Comparison of ENCODE assay signal across 7 cellular contexts in the genomic region with DNA sequence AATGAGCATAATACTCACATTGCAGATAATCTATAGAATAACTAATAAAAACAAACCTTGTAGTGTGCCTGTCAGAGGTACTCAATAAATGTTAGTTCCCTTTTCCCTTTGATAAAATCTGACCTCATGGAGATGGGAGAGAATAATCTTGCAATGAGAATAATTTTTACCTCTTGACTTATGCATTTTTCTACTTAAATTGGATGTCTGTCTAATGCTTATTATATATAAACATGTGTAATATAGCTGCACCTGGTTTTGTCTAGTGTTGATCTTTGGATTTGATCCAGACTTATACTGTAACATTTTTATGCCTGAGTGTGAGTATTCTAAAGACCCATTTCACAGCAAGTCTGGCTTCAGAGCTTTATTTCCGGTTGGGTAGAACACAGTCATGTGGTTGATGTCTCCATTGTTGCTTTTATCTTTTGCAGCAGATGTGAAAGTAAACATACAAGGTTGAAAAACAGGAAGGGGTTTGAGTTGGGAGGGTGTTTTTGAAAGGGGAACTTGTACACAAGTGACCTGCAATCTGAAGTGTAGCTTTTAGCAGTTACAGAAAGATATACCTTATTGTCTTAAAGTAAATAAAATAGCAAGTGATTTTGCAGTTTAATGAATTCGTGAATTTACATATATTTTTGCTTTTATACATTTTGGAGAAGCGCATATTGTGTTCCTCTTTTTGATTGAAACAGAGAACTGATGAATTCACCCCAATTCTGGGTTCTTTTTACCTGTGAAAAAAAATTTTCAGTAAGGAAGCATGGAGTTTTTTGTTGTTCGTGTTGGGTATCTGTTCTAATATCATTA. TPM values are rescaled to one million over a fixed set of nuclear protein-coding genes. Genes with fewer than 3 reads are reported as not detected.
DNase-seq lines count a peak whose midpoint lies in the region; ATAC-seq and TF ChIP-seq lines count a peak whose summit lies in the region.

No MANE protein-coding gene starts in this region.

- BruUV-seq in Caco-2 (replicated peaks; lab: Mats Ljungman, UMichigan): no TSS peak

- H3K27me3 Mint-ChIP-seq in endothelial cell (ENCODE audit: unreplicated experiment): no peaks in the 10 kb centered on the region
- no peaks in the 10 kb centered on the region for H3K27me3 Mint-ChIP-seq in Caco-2 (ENCODE audit: insufficient read depth, unreplicated experiment)

- H3K36me3 Mint-ChIP-seq in endothelial cell (ENCODE audit: low read depth, unreplicated experiment) (no peaks in the 10 kb centered on the region), Caco-2 (ENCODE audit: insufficient read depth, unreplicated experiment) (no peaks in the 10 kb centered on the region)
- no peaks in the 10 kb centered on the region for H3K36me3 Mint-ChIP-seq in stimulated activated effector memory CD8-positive, alpha-beta T cell treated with anti-CD3 and anti-CD28 coated beads, Interleukin-12 subunit alpha, Interleukin-12 subunit beta, amount 100 ng/mL, for 72 hours

- H3K4me1 ChIP-seq in Caco-2: peaks cover 8% of the 10 kb centered on the region; the same call in 1 of the 2 replicates

- no peaks in the 10 kb centered on the region for H3K9me3 Mint-ChIP-seq in endothelial cell (ENCODE audit: unreplicated experiment)
- no peaks in the 10 kb centered on the region for H3K9me3 Mint-ChIP-seq in stimulated activated effector memory CD8-positive, alpha-beta T cell treated with anti-CD3 and anti-CD28 coated beads, Interleukin-12 subunit alpha, Interleukin-12 subunit beta, amount 100 ng/mL, for 72 hours
- no peaks in the 10 kb centered on the region for H3K9me3 Mint-ChIP-seq in Caco-2 (ENCODE audit: unreplicated experiment)

- POLR2A ChIA-PET in Caco-2 (lab: Charles Lee): no interaction called here

- H3K4me1 Mint-ChIP-seq in endothelial cell (ENCODE audit: unreplicated experiment) (peaks cover 38% of the 10 kb centered on the region), Caco-2 (ENCODE audit: low read depth, unreplicated experiment) (no peaks in the 10 kb centered on the region)
- H3K4me1 Mint-ChIP-seq in stimulated activated effector memory CD8-positive, alpha-beta T cell treated with anti-CD3 and anti-CD28 coated beads, Interleukin-12 subunit alpha, Interleukin-12 subunit beta, amount 100 ng/mL, for 72 hours: peaks cover 35% of the 10 kb centered on the region

- H3K4me3 Mint-ChIP-seq in endothelial cell (ENCODE audit: unreplicated experiment) (peak overlapping the region; percentile 51), Caco-2 (ENCODE audit: unreplicated experiment) (no peak overlapping the region)
- H3K4me3 Mint-ChIP-seq in stimulated activated effector memory CD8-positive, alpha-beta T cell treated with anti-CD3 and anti-CD28 coated beads, Interleukin-12 subunit alpha, Interleukin-12 subunit beta, amount 100 ng/mL, for 72 hours: peak overlapping the region; percentile 58

- intact Hi-C loops in Caco-2 (cut with micrococcal nuclease; ENCODE audit: unreplicated experiment): no loop called here

- H3K9me3 ChIP-seq in Caco-2: no peaks in the 10 kb centered on the region

- H3K27me3 ChIP-seq in Caco-2 (replicated peaks; ENCODE audit: control insufficient read depth, insufficient read depth, low read length): no peaks in the 10 kb centered on the region

- CTCF ChIA-PET in Caco-2 (lab: Charles Lee): interaction anchor here (0.7 kb wide), 1 partner anchor 42 kb away, joined by 4 read pairs; no protein-coding TSS in a partner anchor

- peak overlapping the region; percentile 98 for H3K27ac Mint-ChIP-seq in endothelial cell (ENCODE audit: unreplicated experiment)
- H3K27ac Mint-ChIP-seq in stimulated activated effector memory CD8-positive, alpha-beta T cell treated with anti-CD3 and anti-CD28 coated beads, Interleukin-12 subunit alpha, Interleukin-12 subunit beta, amount 100 ng/mL, for 72 hours: peak overlapping the region; percentile 89
- H3K27ac Mint-ChIP-seq in Caco-2 (ENCODE audit: unreplicated experiment): no peak overlapping the region

- ATAC-seq in GM19452 (IDR thresholded peaks at IDR 0.05; ENCODE audit: unreplicated experiment) (peak; percentile 85), HG03457 (IDR thresholded peaks at IDR 0.05; ENCODE audit: unreplicated experiment) (peak; percentile 78)
- ATAC-seq in stimulated activated effector memory CD8-positive, alpha-beta T cell treated with anti-CD3 and anti-CD28 coated beads, Interleukin-12 subunit alpha, Interleukin-12 subunit beta, amount 100 ng/mL, for 72 hours: peak; percentile 95

- no peaks in the 10 kb centered on the region for H3K36me3 ChIP-seq in Caco-2 (ENCODE audit: control insufficient read depth, insufficient read depth, low read length)

- DNase-seq in GM12865 (ENCODE audit: low read depth) (peak; percentile 92), SIG-M5 (lab: John Stamatoyannopoulos, UW) (peak; percentile 68), endothelial cell (ENCODE audit: low spot score) (no peak), Caco-2 (no peak)
- peak in 1 of 2 donors; percentile 15 for DNase-seq in stimulated activated effector memory CD8-positive, alpha-beta T cell treated with anti-CD3 and anti-CD28 coated beads, Interleukin-12 subunit alpha, Interleukin-12 subunit beta, amount 100 ng/mL, for 72 hours (ENCODE audit: low spot score in 2 of 2)

- TF ChIP-seq CTCF in GM12865 (IDR thresholded peaks at IDR 0.05; ENCODE audit: insufficient read depth, low read depth, low read length, missing control alignments): no peak
- TF ChIP-seq CTCF in endothelial cell (IDR thresholded peaks at IDR 0.05; ENCODE audit: unreplicated experiment): no peak
- no peak for TF ChIP-seq CTCF in Caco-2 (IDR thresholded peaks at IDR 0.05; ENCODE audit: insufficient read depth in 1 of 2, low read depth in 1 of 2, low read length in 1 of 2, severe bottlenecking in 1 of 2, unreplicated experiment in 1 of 2)

- H3K4me3 ChIP-seq in GM12865 (ENCODE audit: low read depth, low read length) (peak overlapping the region; percentile 48), Caco-2 (ENCODE audit: low read depth, low read length) (no peak overlapping the region)

RNA-seq across cellular contexts. Expression of a gene that starts 12.5 kb away (rescaled TPM):
- total RNA-seq in endothelial cell (ENCODE audit: unreplicated experiment): 82.6 TPM
- 29.5 and 29.8 TPM in 2 replicates for total RNA-seq in Caco-2 (2022)

Comparison
In these comparisons a context has a peak if more than half of its experiments do, and no peak if none do; other contexts are left out.
1. DNase-seq: peak in GM12865 (single experiment) and SIG-M5 (single experiment); none in endothelial cell (single experiment) and Caco-2 (0 of 2).
2. Peak in every context shown above with its lines, with median percentiles within 50 percentile points of each other: ATAC-seq.